Comparison of ENCODE assay signal across 1 cellular context in genomic region chr3:187281191-187281714, GRCh38.
TF ChIP-seq lines count a peak whose summit lies in the region.

No MANE protein-coding gene starts in this region.

TF ChIP-seq in GM23338, 12 proteins besides CTCF, POLR2A, EP300 and RAD21 (continued from another document):
- no peak for TF ChIP-seq ZNF462 (CRISPR knock-in tag; IDR thresholded peaks at IDR 0.05)
